ENCODE assay signal across 14 cellular contexts in genomic region chr6:21102624-21103023, GRCh38.
"Had no signal": no experiment of that assay in that cellular context is flagged by ENCODE, and none has a peak within 500 bp of the region (broad histone marks: within the 10 kb centered on the region; RNA-seq: fewer than 3 reads in every experiment).

No MANE protein-coding gene starts in this region.

- H3K27me3 ChIP-seq: thyroid gland, vagina had no signal

- H3K9me3 ChIP-seq: lower lobe of right lung, thyroid gland, vagina had no signal

- H3K27me3 Mint-ChIP-seq: naive thymus-derived CD4-positive, alpha-beta T cell had no signal

- DNase-seq: activated CD4-positive, alpha-beta T cell treated with anti-CD3 and anti-CD28 coated beads for 1 hour; activated CD4-positive, alpha-beta T cell treated with anti-CD3 and anti-CD28 coated beads, Interleukin-2, amount 50 U/mL, for 48 hours; activated gamma-delta T cell; activated T-cell treated with anti-CD3 and anti-CD28 coated beads, Interleukin-2, amount 50 U/mL, for 4 hours; effector CD4-positive, alpha-beta T cell; hippocampal formation; lower lobe of right lung; right cardiac atrium; small intestine; thyroid gland had no signal

- H3K27ac ChIP-seq: coronary artery, epithelial cell of prostate, lower lobe of right lung, vagina had no signal

- H3K4me1 ChIP-seq: lower lobe of right lung, vagina had no signal

- H3K27ac Mint-ChIP-seq: naive thymus-derived CD4-positive, alpha-beta T cell had no signal

- H3K9me3 Mint-ChIP-seq: activated T-cell treated with anti-CD3 and anti-CD28 coated beads, Interleukin-2, amount 50 U/mL, for 4 hours had no signal

- H3K4me3 Mint-ChIP-seq: activated T-cell treated with anti-CD3 and anti-CD28 coated beads, Interleukin-2, amount 50 U/mL, for 4 hours; naive thymus-derived CD4-positive, alpha-beta T cell had no signal

- H3K4me3 ChIP-seq: coronary artery, lower lobe of right lung, thyroid gland, vagina had no signal

- H3K36me3 ChIP-seq: lower lobe of right lung, thyroid gland, vagina had no signal
